ENCODE assay signal across 15 cellular contexts in genomic region chr4:98399915-98400314, GRCh38.
A peak's percentile ranks its signal among the peaks of the same experiment; 100 is the strongest.
DNase-seq lines count a peak whose midpoint lies in the region; ATAC-seq and TF ChIP-seq lines count a peak whose summit lies in the region.
"Had no signal": no experiment of that assay in that cellular context is flagged by ENCODE, and none has a peak within 500 bp of the region (broad histone marks: within the 10 kb centered on the region; RNA-seq: fewer than 3 reads in every experiment).

No MANE protein-coding gene starts in this region.

- in situ Hi-C loops in mammary epithelial cell (cut with MboI; ENCODE audit: low sequenced_read_pairs in 2 of 2) = no loop called here
- in situ Hi-C loops in transverse colon (cut with MboI; ENCODE audit: low pct_ligation_motif_present in 1 of 4, low pct_unique_long_range_greater_than_20kb in 1 of 4, low sequenced_read_pairs in 3 of 4) = no loop called here

- peaks cover 2% of the 10 kb centered on the region for H3K36me3 ChIP-seq in mammary epithelial cell (ENCODE audit: insufficient read depth, low read length)
- no peaks in the 10 kb centered on the region for H3K36me3 ChIP-seq in breast epithelium
- no peaks in the 10 kb centered on the region for H3K36me3 ChIP-seq in transverse colon
- H3K36me3 ChIP-seq in effector memory CD4-positive, alpha-beta T cell (ENCODE audit: control insufficient read depth, insufficient read depth, low read length) = no peaks in the 10 kb centered on the region

- CTCF ChIA-PET in mammary epithelial cell (lab: Charles Lee; ENCODE audit: low non-redundant PET) = no interaction called here

- TF ChIP-seq CTCF in mammary epithelial cell (conservative IDR thresholded peaks at IDR 0.05 in 1 of 2, IDR thresholded peaks at IDR 0.05 in 1 of 2; ENCODE audit: extremely low read depth in 1 of 2, insufficient read depth in 1 of 2, low read depth in 1 of 2, low read length in 2 of 2) (no peak), breast epithelium (IDR thresholded peaks at IDR 0.05) (no peak), transverse colon (IDR thresholded peaks at IDR 0.05) (no peak)

- peak; percentile 55 to 59 for ATAC-seq in activated CD4-positive, CD25-positive, alpha-beta regulatory T cell treated with anti-CD3 and anti-CD28 coated beads, Interleukin-2, amount 50 U/mL, for 24 hours
- ATAC-seq: GM12878, HCT116 had no signal

- H3K4me3 ChIP-seq in mammary epithelial cell (replicated peaks in 1 of 3; ENCODE audit: insufficient read depth in 1 of 3, low read depth in 2 of 3, low read length in 3 of 3) (no peak overlapping the region), breast epithelium (no peak overlapping the region), transverse colon (no peak overlapping the region)
- H3K4me3 ChIP-seq in effector memory CD4-positive, alpha-beta T cell (ENCODE audit: insufficient read depth, low read depth, low read length, poor library complexity, severe bottlenecking) = no peak overlapping the region
- H3K4me3 ChIP-seq: BLaER1, GM12878, GM23248 had no signal

- H2AFZ ChIP-seq in mammary epithelial cell (ENCODE audit: low read depth, low read length) = no peak overlapping the region
- H2AFZ ChIP-seq: GM23248 had no signal

- H3K4me1 ChIP-seq in mammary epithelial cell (ENCODE audit: insufficient read depth, low read length) (no peaks in the 10 kb centered on the region), breast epithelium (no peaks in the 10 kb centered on the region), transverse colon (no peaks in the 10 kb centered on the region)
- H3K4me1 ChIP-seq in effector memory CD4-positive, alpha-beta T cell (ENCODE audit: control insufficient read depth, insufficient read depth, low read length, poor library complexity, severe bottlenecking) = no peaks in the 10 kb centered on the region
- H3K4me1 ChIP-seq: BLaER1 had no signal

- no peak for TF ChIP-seq EP300 in transverse colon (IDR thresholded peaks at IDR 0.05; ENCODE audit: low read depth)

- WGBS in mammary epithelial cell (ENCODE audit: low coverage, missing lambda C conversion rate) = 100% methylated on average over 1 of the region's 1 CpG
- WGBS in transverse colon (ENCODE audit: low coverage in 1 of 2), 2 donors = 96% methylated on average over 1 of the region's 1 CpG; no CpG with 5 or more reads in 1 of the 2 donors

- H4K20me1 ChIP-seq in mammary epithelial cell (ENCODE audit: insufficient read depth, low read length) = no peaks in the 10 kb centered on the region
- H4K20me1 ChIP-seq: BLaER1 had no signal

- H3K27ac ChIP-seq in mammary epithelial cell (ENCODE audit: insufficient read depth, low read depth, low read length) (no peak overlapping the region), breast epithelium (no peak overlapping the region), epithelial cell of prostate (peak overlapping the region; percentile 47), transverse colon (no peak overlapping the region)
- H3K27ac ChIP-seq in effector memory CD4-positive, alpha-beta T cell (ENCODE audit: insufficient read depth, low read length, poor library complexity, severe bottlenecking) = no peak overlapping the region
- H3K27ac ChIP-seq: 22Rv1, BLaER1, GM23248, HL-60 had no signal

- no peak overlapping the region for H3K4me2 ChIP-seq in mammary epithelial cell (ENCODE audit: insufficient read depth, low read depth, low read length)
- H3K4me2 ChIP-seq: BLaER1 had no signal

- no peaks in the 10 kb centered on the region for H3K79me2 ChIP-seq in mammary epithelial cell (ENCODE audit: insufficient read depth, low read length)

- dilution Hi-C loops in mammary epithelial cell (cut with HindIII; ENCODE audit: low sequenced_read_pairs) = no loop called here

- DNase-seq in activated CD4-positive, CD25-positive, alpha-beta regulatory T cell treated with anti-CD3 and anti-CD28 coated beads, Interleukin-2, amount 50 U/mL, for 72 hours = no peak
- DNase-seq in mammary epithelial cell (peak; percentile 20), breast epithelium (ENCODE audit: low spot score in 2 of 2) (no peak), epithelial cell of prostate (ENCODE audit: low read depth, low spot score) (no peak), transverse colon (no peak), glomerular visceral epithelial cell (ENCODE audit: extremely low spot score) (no peak)
- DNase-seq in effector memory CD4-positive, alpha-beta T cell = no peak
- DNase-seq: AML-193, GM23248 had no signal

- TF ChIP-seq POLR2A in breast epithelium (IDR thresholded peaks at IDR 0.05) (no peak), transverse colon (IDR thresholded peaks at IDR 0.05) (no peak)

- H3K9me3 ChIP-seq in mammary epithelial cell (replicated peaks; ENCODE audit: insufficient read depth, low read length) = no peaks in the 10 kb centered on the region
- peaks cover 0 to 7% of the 10 kb centered on the region in 2 donors for H3K9me3 ChIP-seq in breast epithelium
- no peaks in the 10 kb centered on the region for H3K9me3 ChIP-seq in transverse colon
- no peaks in the 10 kb centered on the region for H3K9me3 ChIP-seq in effector memory CD4-positive, alpha-beta T cell (ENCODE audit: control insufficient read depth, low read length)
- H3K9me3 ChIP-seq: BLaER1 had no signal

- H3K27me3 ChIP-seq in mammary epithelial cell (ENCODE audit: insufficient read depth, low read length) (no peaks in the 10 kb centered on the region), breast epithelium (no peaks in the 10 kb centered on the region), transverse colon (no peaks in the 10 kb centered on the region)
- H3K27me3 ChIP-seq in effector memory CD4-positive, alpha-beta T cell (replicated peaks; ENCODE audit: control insufficient read depth, insufficient read depth, low read length, poor library complexity, severe bottlenecking) = no peaks in the 10 kb centered on the region
- H3K27me3 ChIP-seq: BLaER1 had no signal

- no peak overlapping the region for H3K9ac ChIP-seq in mammary epithelial cell (ENCODE audit: insufficient read depth, low read length)
- H3K9ac ChIP-seq: BLaER1, GM23248 had no signal

- intact Hi-C loops in mammary epithelial cell (cut with micrococcal nuclease) = no loop called here
- intact Hi-C loops in breast epithelium (cut with DNase I; ENCODE audit: low total_unique reads) = no loop called here
- intact Hi-C loops in transverse colon (cut with DNase I; ENCODE audit: low total_unique reads) = no loop called here

- no TSS peak for BruUV-seq in mammary epithelial cell (replicated peaks; lab: Mats Ljungman, UMichigan)
